8 cellular contexts compared by ENCODE assay signal in the genomic region with DNA sequence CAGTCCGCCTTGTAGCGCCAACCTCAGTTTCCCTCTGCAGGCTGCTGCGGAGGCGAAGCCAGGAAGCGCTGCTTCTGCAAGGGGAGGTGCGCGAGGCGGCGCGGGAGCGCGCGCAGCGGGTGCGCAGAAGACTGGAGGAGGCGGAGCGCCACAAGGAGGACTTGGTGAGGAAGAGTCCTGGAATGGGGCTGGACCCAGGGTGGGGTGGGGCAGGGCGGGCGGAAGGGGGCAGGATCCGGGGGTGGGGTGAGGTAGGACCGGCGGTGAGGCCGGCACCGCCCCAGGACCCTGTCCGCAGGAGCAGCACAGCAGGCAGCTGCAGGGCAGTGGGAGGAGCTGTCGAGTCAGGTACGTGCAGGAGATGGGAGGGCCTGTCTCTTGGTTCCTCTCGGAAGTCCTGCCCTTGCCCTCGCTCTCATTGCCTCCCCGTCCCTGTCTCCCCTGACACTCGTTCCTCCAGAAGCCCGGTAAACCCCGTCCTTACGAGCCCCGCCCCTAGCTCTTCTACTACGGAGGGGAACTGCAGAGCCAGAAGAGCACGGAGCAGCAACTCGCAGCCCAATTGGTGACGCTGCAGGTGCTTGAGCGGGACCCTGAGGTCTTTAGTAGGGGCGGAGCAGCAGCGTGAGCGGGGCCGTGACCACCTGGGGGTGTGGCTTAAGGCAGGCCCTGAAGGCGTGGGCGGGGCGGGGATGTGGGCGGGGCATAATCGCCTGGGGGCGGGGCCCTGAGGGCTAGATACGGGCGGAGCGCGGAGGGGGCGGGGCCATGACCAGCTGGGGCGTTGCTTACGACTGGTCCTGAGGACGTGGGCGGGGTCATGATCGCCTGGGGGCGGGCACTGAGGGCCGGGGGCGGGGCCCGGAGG.
DNase-seq lines count a peak whose midpoint lies in the region; ATAC-seq, FAIRE-seq and TF ChIP-seq lines count a peak whose summit lies in the region.
"Not testable (repeated sequence)": the region's sequence is repeated elsewhere in the genome, so short reads cannot be mapped to it uniquely, and the experiment has no call there.

No MANE protein-coding gene starts in this region.

- not testable (repeated sequence) for H2BK20ac ChIP-seq in H1 (ENCODE audit: low read length)

- DNase-seq in COLO829 (ENCODE audit: low spot score) = peak; percentile 93
- peak; percentile 98 for DNase-seq in HT-29 (ENCODE audit: low spot score)
- DNase-seq in NK-92 treated with Interleukin-12 subunit alpha and Interleukin-12 subunit beta, amount 100 ng/mL, for 24 hours (lab: John Stamatoyannopoulos, UW) = peak; percentile 87
- peak; percentile 95 to 97 for DNase-seq in activated CD8-positive, alpha-beta memory T cell treated with anti-CD3 and anti-CD28 coated beads for 4 hours (ENCODE audit: low read depth in 2 of 2)
- peak; percentile 88 to 97 for DNase-seq in H1 (ENCODE audit: low read depth in 1 of 2, low spot score in 2 of 2)
- DNase-seq in mesenteric fat pad (ENCODE audit: low spot score) = peak; percentile 99
- DNase-seq in stimulated activated CD8-positive, alpha-beta memory T cell treated with anti-CD3 and anti-CD28 coated beads, Interleukin-15, amount 100 ng/mL, for 1 hour (ENCODE audit: low read depth) = peak; percentile 97

- H3K4me1 ChIP-seq in H1 (replicated peaks in 1 of 4; ENCODE audit: control insufficient read depth in 3 of 4, insufficient read depth in 4 of 4, low read length in 3 of 4) = not testable (repeated sequence)

- H4K8ac ChIP-seq in H1 (ENCODE audit: extremely low read depth, insufficient read depth, low read length) = not testable (repeated sequence)

- not testable (repeated sequence) for H3K27me3 ChIP-seq in H1 (replicated peaks in 1 of 4; ENCODE audit: control insufficient read depth in 3 of 4, extremely low read depth in 1 of 4, insufficient read depth in 3 of 4, low read length in 3 of 4)

- not testable (repeated sequence) for TF ChIP-seq POLR2A in H1 (IDR thresholded peaks at IDR 0.05; ENCODE audit: control extremely low read depth in 1 of 2, low read depth in 2 of 2, low read length in 2 of 2)

- H2AK5ac ChIP-seq in H1 (ENCODE audit: low read depth, low read length) = not testable (repeated sequence)

- TF ChIP-seq CTCF in H1 (IDR thresholded peaks at IDR 0.05; ENCODE audit: control extremely low read depth in 1 of 3, insufficient read depth in 1 of 3, low read depth in 1 of 3, low read length in 3 of 3) = not testable (repeated sequence)

- H3K56ac ChIP-seq in H1 (replicated peaks; ENCODE audit: insufficient read length, low read depth, low read length) = not testable (repeated sequence)

- not testable (repeated sequence) for H2AFZ ChIP-seq in H1 (ENCODE audit: low read length)

- TF ChIP-seq EP300 in H1 (IDR thresholded peaks at IDR 0.05; ENCODE audit: borderline replicate concordance in 1 of 2, low read depth in 2 of 2, low read length in 2 of 2) = not testable (repeated sequence)

- not testable (repeated sequence) for FAIRE-seq in H1 (lab: Jason Lieb, UNC)

- not testable (repeated sequence) for H4K20me1 ChIP-seq in H1 (replicated peaks in 1 of 2; ENCODE audit: control insufficient read depth in 1 of 2, insufficient read depth in 2 of 2, low read length in 2 of 2)

- peak overlapping the region in 3 of 4 experiments; percentile 29 to 51 (median 43); a peak in 4 of 7 replicates for H3K9ac ChIP-seq in H1 (replicated peaks in 1 of 4; ENCODE audit: extremely low read depth in 1 of 4, low read depth in 3 of 4, low read length in 3 of 4)

- H2BK5ac ChIP-seq in H1 (ENCODE audit: low read depth, low read length) = not testable (repeated sequence)

- 1% methylated on average over 33 of the region's 64 CpGs; no CpG with 5 or more reads in 1 of the 2 experiments for WGBS in H1 (ENCODE audit: extremely low coverage in 1 of 2, insufficient coverage in 1 of 2, insufficient read length in 1 of 2, insufficient replicate concordance in 2 of 2, low coverage in 1 of 2, low lambda C conversion rate in 2 of 2, missing lambda C conversion rate in 1 of 2), 2 experiments

- not testable (repeated sequence) for H3K79me2 ChIP-seq in H1 (ENCODE audit: control insufficient read depth in 1 of 2, insufficient read depth in 2 of 2, low read length in 2 of 2)

- H3K79me1 ChIP-seq in H1 (ENCODE audit: low read depth, low read length) = not testable (repeated sequence)

- H2BK15ac ChIP-seq in H1 (ENCODE audit: low read length) = not testable (repeated sequence)

- H3K23me2 ChIP-seq in H1 (ENCODE audit: low read depth, low read length) = not testable (repeated sequence)

- H3K14ac ChIP-seq in H1 (ENCODE audit: insufficient read length) = not testable (repeated sequence)

- not testable (repeated sequence) for H2BK12ac ChIP-seq in H1 (ENCODE audit: low read depth, low read length)

- ATAC-seq in GM21367 (IDR thresholded peaks at IDR 0.05; ENCODE audit: unreplicated experiment) = peak; percentile 56

- H3K36me3 ChIP-seq in H1 (ENCODE audit: control insufficient read depth in 2 of 4, insufficient read depth in 4 of 4, low read length in 3 of 4) = not testable (repeated sequence)

- not testable (repeated sequence) for H3K9me3 ChIP-seq in H1 (ENCODE audit: insufficient read depth in 2 of 2, low read depth in 1 of 2, low read length in 1 of 2)

- POLR2A ChIA-PET in H1 (lab: Charles Lee; ENCODE audit: partially characterized antibody) = interaction anchor here (1.2 kb wide), 1 partner anchor 91 kb away, joined by 3 read pairs; no protein-coding TSS in a partner anchor

- H3K23ac ChIP-seq in H1 (ENCODE audit: insufficient read length) = not testable (repeated sequence)

- H2BK120ac ChIP-seq in H1 (replicated peaks; ENCODE audit: low read depth, low read length) = not testable (repeated sequence)

- CTCF ChIA-PET in H1 (lab: Charles Lee; ENCODE audit: partially characterized antibody) = interaction anchor here (1.2 kb wide), 1 partner anchor 97 kb away, joined by 5 read pairs; no protein-coding TSS in a partner anchor

- peak overlapping the region; percentile 34 to 60 (median 39) for H3K4me3 ChIP-seq in H1 (ENCODE audit: extremely low read depth in 1 of 4, insufficient read depth in 2 of 4, low read depth in 3 of 4, low read length in 4 of 4)

- H3K4ac ChIP-seq in H1 (replicated peaks; ENCODE audit: insufficient read length, low read depth, low read length) = not testable (repeated sequence)

- TF ChIP-seq RAD21 in H1 (IDR thresholded peaks at IDR 0.05 in 1 of 2, conservative IDR thresholded peaks at IDR 0.05 in 1 of 2; ENCODE audit: low read depth in 2 of 2, low read length in 2 of 2) = not testable (repeated sequence)

- H3K18ac ChIP-seq in H1 (ENCODE audit: extremely low read depth, low read length) = not testable (repeated sequence)

- not testable (repeated sequence) for H4K5ac ChIP-seq in H1 (ENCODE audit: insufficient read length, low read depth, low read length)

- peak overlapping the region; percentile 66 to 78 for H3K4me2 ChIP-seq in H1 (ENCODE audit: insufficient read depth in 1 of 2, low read depth in 2 of 2, low read length in 2 of 2)

- H4K91ac ChIP-seq in H1 (replicated peaks; ENCODE audit: insufficient read length, low read length) = not testable (repeated sequence)

- not testable (repeated sequence) for H3K27ac ChIP-seq in H1 (ENCODE audit: low read depth, low read length)

TF ChIP-seq in H1, 55 proteins besides CTCF, POLR2A, EP300 and RAD21:
- TF ChIP-seq TAF1 (IDR thresholded peaks at IDR 0.05; ENCODE audit: low read depth, low read length) (0 out of 2 replicates have a peak, but pooled peaks have one; percentile 38), PHF8 (conservative IDR thresholded peaks at IDR 0.05; ENCODE audit: low read depth, low read length) (0 out of 2 replicates have a peak, but pooled peaks have one; percentile 6), POLR2AphosphoS5 (IDR thresholded peaks at IDR 0.05; ENCODE audit: low read depth, low read length) (peak; percentile 14; the same call in 1 of the 2 replicates), SP1 (IDR thresholded peaks at IDR 0.05; ENCODE audit: low read depth, low read length) (peak; percentile 54; the same call in 1 of the 2 replicates), NRF1 (IDR thresholded peaks at IDR 0.05; ENCODE audit: low read depth, low read length) (peak; percentile 26; the same call in 1 of the 2 replicates)
